ENCODE assay signal across 9 cellular contexts in genomic region chr1:53198241-53198651, GRCh38. TPM values are rescaled to one million over a fixed set of nuclear protein-coding genes. Genes with fewer than 3 reads are reported as not detected.
DNase-seq lines count a peak whose midpoint lies in the region; ATAC-seq and TF ChIP-seq lines count a peak whose summit lies in the region.
"Had no signal": no experiment of that assay in that cellular context is flagged by ENCODE, and none has a peak within 500 bp of the region (broad histone marks: within the 10 kb centered on the region; RNA-seq: fewer than 3 reads in every experiment).

No MANE protein-coding gene starts in this region.

- H3K9ac ChIP-seq in SK-N-SH, result no peak overlapping the region

- H3K36me3 ChIP-seq in SK-N-SH (replicated peaks in 1 of 2; ENCODE audit: control insufficient read depth in 1 of 2, insufficient read depth in 2 of 2, low read length in 1 of 2), result peaks cover 9 to 27% of the 10 kb centered on the region in 2 experiments
- peaks cover 0 to 23% of the 10 kb centered on the region in 2 donors for H3K36me3 ChIP-seq in adrenal gland (replicated peaks in 1 of 2)

- H3F3A ChIP-seq in SK-N-SH (replicated peaks; ENCODE audit: insufficient read depth), result no peaks in the 10 kb centered on the region

- DNase-seq in SK-N-SH, result no peak
- DNase-seq in adrenal gland, result no peak
- peak; percentile 51 for DNase-seq in iris pigment epithelial cell (ENCODE audit: low read depth)
- peak; percentile 48 for DNase-seq in stromal cell of bone marrow (ENCODE audit: low read depth)
- DNase-seq in cerebellum (ENCODE audit: low spot score), result no peak
- DNase-seq: ACHN had no signal

- peaks cover 9 to 17% of the 10 kb centered on the region in 2 experiments; a peak in 3 of 4 replicates for H3K4me1 ChIP-seq in SK-N-SH (ENCODE audit: control insufficient read depth in 1 of 2, insufficient read depth in 2 of 2, low read depth in 1 of 2, low read length in 1 of 2)
- H3K4me1 ChIP-seq in adrenal gland (replicated peaks in 1 of 2), result peaks cover 0 to 14% of the 10 kb centered on the region in 2 donors

- no peak for ATAC-seq in SK-N-SH treated with all-trans-retinoic acid at 6 μM for 48 hours
- ATAC-seq in HG03565 (IDR thresholded peaks at IDR 0.05; ENCODE audit: unreplicated experiment), result no peak
- ATAC-seq in GM19023 (IDR thresholded peaks at IDR 0.05; ENCODE audit: unreplicated experiment), result no peak

- POLR2A ChIA-PET in SK-N-SH (lab: Yijun Ruan, JAX), result no interaction called here

- TF ChIP-seq EP300 in SK-N-SH (IDR thresholded peaks at IDR 0.05; ENCODE audit: borderline replicate concordance in 1 of 2, low read depth in 1 of 2, low read length in 1 of 2), result no peak

- no peaks in the 10 kb centered on the region for H4K20me1 ChIP-seq in SK-N-SH (ENCODE audit: insufficient read depth)

- TF ChIP-seq RAD21 in SK-N-SH (IDR thresholded peaks at IDR 0.05; ENCODE audit: low read length), result no peak

- CTCF ChIA-PET in SK-N-SH (lab: Yijun Ruan, JAX), result no interaction called here

- TF ChIP-seq CTCF in SK-N-SH (IDR thresholded peaks at IDR 0.05) (no peak), adrenal gland (IDR thresholded peaks at IDR 0.05) (no peak)

- peak overlapping the region; percentile 93 for H3K4me2 ChIP-seq in SK-N-SH

- H3K9me3 ChIP-seq in SK-N-SH (no peaks in the 10 kb centered on the region), adrenal gland (replicated peaks in 1 of 3) (no peaks in the 10 kb centered on the region)

- TF ChIP-seq POLR2A in adrenal gland (IDR thresholded peaks at IDR 0.05), result no peak

- no peak overlapping the region for H2AFZ ChIP-seq in SK-N-SH (ENCODE audit: low read depth)

- no peaks in the 10 kb centered on the region for H3K9me2 ChIP-seq in SK-N-SH

- no peak overlapping the region; a peak in 1 of 4 replicates for H3K27ac ChIP-seq in SK-N-SH (ENCODE audit: low read depth in 2 of 2, low read length in 1 of 2)
- peak overlapping the region in 3 of 5 donors; percentile 36 to 96 (median 90) for H3K27ac ChIP-seq in adrenal gland

- WGBS in SK-N-SH (ENCODE audit: low lambda C conversion rate), result 60% methylated on average over 4 of the region's 4 CpGs
- WGBS in adrenal gland, 4 donors, result 58 to 65% (median 61%) methylated on average over 4 of the region's 4 CpGs

- intact Hi-C loops in adrenal gland (cut with DNase I), result no loop called here

- peak overlapping the region in 1 of 2 experiments; percentile 85; a peak in 2 of 4 replicates for H3K4me3 ChIP-seq in SK-N-SH (ENCODE audit: low read depth in 2 of 2, low read length in 1 of 2)
- peak overlapping the region in 1 of 4 donors; percentile 90 for H3K4me3 ChIP-seq in adrenal gland

- peaks cover 21% of the 10 kb centered on the region; the same call in 1 of the 2 replicates for H3K79me2 ChIP-seq in SK-N-SH (ENCODE audit: insufficient read depth)

- no peaks in the 10 kb centered on the region for H3K27me3 ChIP-seq in SK-N-SH (ENCODE audit: insufficient read depth)
- no peaks in the 10 kb centered on the region for H3K27me3 ChIP-seq in adrenal gland

TF ChIP-seq in SK-N-SH, 30 proteins besides CTCF, POLR2A, EP300 and RAD21 (continues in another document):
- TF ChIP-seq TAF1 (IDR thresholded peaks at IDR 0.05; ENCODE audit: borderline replicate concordance, low read depth, low read length) (no peak), USF1 (IDR thresholded peaks at IDR 0.05; ENCODE audit: borderline replicate concordance, low read depth) (no peak), GABPA (IDR thresholded peaks at IDR 0.05; ENCODE audit: low read depth) (no peak), SMC3 (IDR thresholded peaks at IDR 0.05; ENCODE audit: low read depth, low read length) (no peak), JUND (IDR thresholded peaks at IDR 0.05) (no peak), PBX3 (IDR thresholded peaks at IDR 0.05) (no peak)

TF ChIP-seq in SK-N-SH treated with all-trans-retinoic acid at 6 μM for 48 hours, 23 proteins besides CTCF, POLR2A, EP300 and RAD21:
- no peak for TF ChIP-seq ZNF70 (CRISPR knock-in tag; IDR thresholded peaks at IDR 0.05)
- no peak for TF ChIP-seq ZC3H10 (CRISPR knock-in tag; IDR thresholded peaks at IDR 0.05)
- no peak for TF ChIP-seq ISL1 (CRISPR knock-in tag; IDR thresholded peaks at IDR 0.05)
- TF ChIP-seq OSR1 (CRISPR knock-in tag; IDR thresholded peaks at IDR 0.05), result no peak
- TF ChIP-seq TOX (CRISPR knock-in tag; IDR thresholded peaks at IDR 0.05; ENCODE audit: borderline replicate concordance), result no peak
- TF ChIP-seq GLIS3 (CRISPR knock-in tag; IDR thresholded peaks at IDR 0.05), result no peak

RNA-seq across cellular contexts. Expression of gene CPT2, which starts 1.6 kb away (rescaled TPM):
- polyA plus RNA-seq in SK-N-SH (2012; rRNA removed) (18.6 and 21.3 TPM in 2 replicates), adrenal gland (10 to 100 TPM in 2 of 3 donors, 1 to 10 TPM in 1; 7.8 to 79.5 (median 10.3) TPM)
- 14.1 and 18.5 TPM in 2 replicates for polyA plus RNA-seq in SK-N-SH (2012; cell fraction: cytosol; rRNA removed)
- 7.5 and 10.6 TPM in 2 replicates for polyA plus RNA-seq in SK-N-SH (2012; cell fraction: nucleus; rRNA removed)
- total RNA-seq in adrenal gland (10 to 100 TPM; 35.6 to 61.3 (median 43.1) TPM), cerebellum (5.8 TPM)

RNA-seq across cellular contexts. Expression of gene CZIB, which starts 22.2 kb away (rescaled TPM):
- 69.0 and 77.0 TPM in 2 replicates for polyA plus RNA-seq in SK-N-SH (2012; rRNA removed)
- polyA plus RNA-seq in SK-N-SH (2012; cell fraction: cytosol; rRNA removed), result 63.3 and 64.2 TPM in 2 replicates
- 77.6 and 114 TPM in 2 replicates for polyA plus RNA-seq in SK-N-SH (2012; cell fraction: nucleus; rRNA removed)
- 10 to 100 TPM; 21.2 to 67.4 (median 54.9) TPM for total RNA-seq in adrenal gland
- polyA plus RNA-seq in adrenal gland, result 100 to 1,000 TPM in 2 of 3 donors, 10 to 100 TPM in 1; 60.2 to 108 (median 103) TPM
- 40.8 TPM for total RNA-seq in cerebellum

RNA-seq across cellular contexts. Expression of gene MAGOH, which starts 40.1 kb away (rescaled TPM):
- 26.5 and 31.1 TPM in 2 replicates for polyA plus RNA-seq in SK-N-SH (2012; rRNA removed)
- 48.1 and 71.8 TPM in 2 replicates for polyA plus RNA-seq in SK-N-SH (2012; cell fraction: cytosol; rRNA removed)
- polyA plus RNA-seq in SK-N-SH (2012; cell fraction: nucleus; rRNA removed), result 2.6 and 5.8 TPM in 2 replicates
- 10 to 100 TPM; 14.5 to 39.6 (median 29.9) TPM for total RNA-seq in adrenal gland
- polyA plus RNA-seq in adrenal gland, result 100 to 1,000 TPM in 1 of 3 donors, 10 to 100 TPM in 2; 87.0 to 119 (median 95.8) TPM
- 20.1 TPM for total RNA-seq in cerebellum

RNA-seq across cellular contexts. Expression of gene SLC1A7, which starts 55.8 kb away (rescaled TPM):
- polyA plus RNA-seq in SK-N-SH (2012; rRNA removed), result not detected in 2 replicates
- polyA plus RNA-seq in SK-N-SH (2012; cell fraction: cytosol; rRNA removed), result not detected in 2 replicates
- 0.02 and 0.04 TPM in 2 replicates for polyA plus RNA-seq in SK-N-SH (2012; cell fraction: nucleus; rRNA removed)
- 1 to 10 TPM in 1 of 8 donors, under 1 TPM in 1, not detected in 6; 0.17 to 1.6 TPM for total RNA-seq in adrenal gland
- polyA plus RNA-seq in adrenal gland, result under 1 TPM; 0.05 to 0.30 (median 0.16) TPM
- not detected for total RNA-seq in cerebellum

Comparison
In these comparisons a context has a peak if more than half of its experiments do, and no peak if none do; other contexts are left out.
1. DNase-seq: peak in iris pigment epithelial cell (single experiment) and stromal cell of bone marrow (single experiment); none in SK-N-SH (single experiment), adrenal gland (0 of 7) and cerebellum (single experiment).
2. H3K27ac ChIP-seq: peak in adrenal gland (3 of 5); none in SK-N-SH (0 of 2).